9 cellular contexts compared by ENCODE assay signal in the genomic region with DNA sequence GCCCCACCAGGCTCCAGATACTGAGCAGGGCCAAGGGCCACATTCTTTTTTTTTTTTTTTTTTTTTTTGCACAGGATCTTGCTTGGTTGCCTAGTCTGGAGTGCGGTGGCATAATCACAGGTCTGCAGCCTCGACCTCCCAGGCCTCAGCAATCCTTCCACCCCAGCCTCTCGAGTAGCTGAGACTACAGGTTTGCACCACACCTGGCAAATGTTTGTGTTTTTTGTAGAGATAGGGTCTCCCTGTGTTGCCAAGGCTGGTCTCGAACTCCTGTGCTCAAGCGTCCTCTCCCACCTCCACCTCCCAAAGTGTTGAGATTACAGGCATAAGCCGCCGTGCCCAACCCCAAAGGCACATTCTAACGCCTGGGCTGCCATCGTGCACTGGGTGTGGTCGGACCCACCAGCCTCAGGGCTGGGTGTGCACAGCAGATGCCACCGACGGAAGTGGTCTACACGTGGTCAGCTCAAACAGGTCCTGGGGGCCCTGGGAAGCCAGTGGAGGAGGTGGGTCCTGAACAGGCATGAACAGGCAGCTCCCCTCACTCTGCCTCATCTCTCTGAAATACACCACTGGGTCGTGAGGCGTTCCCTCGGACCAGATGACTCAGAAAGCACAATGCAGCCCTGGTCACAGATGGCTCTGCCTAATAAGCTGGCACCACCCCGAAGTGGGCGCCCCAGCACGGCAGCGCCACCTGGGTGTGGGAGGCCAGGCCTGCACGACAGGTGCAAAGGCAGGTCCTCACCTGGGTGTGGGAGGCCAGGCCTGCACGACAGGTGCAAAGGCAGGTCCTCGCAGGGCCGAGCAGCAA. TPM values are rescaled to one million over a fixed set of nuclear protein-coding genes. Genes with fewer than 3 reads are reported as not detected.
A peak's percentile ranks its signal among the peaks of the same experiment; 100 is the strongest.
DNase-seq lines count a peak whose midpoint lies in the region; ATAC-seq and TF ChIP-seq lines count a peak whose summit lies in the region.
"Had no signal": no experiment of that assay in that cellular context is flagged by ENCODE, and none has a peak within 500 bp of the region (broad histone marks: within the 10 kb centered on the region; RNA-seq: fewer than 3 reads in every experiment).

No MANE protein-coding gene starts in this region.

- WGBS in gastroesophageal sphincter (ENCODE audit: low coverage in 1 of 2), 2 donors: no CpG with 5 or more reads among the region's 24 CpGs

- intact Hi-C loops in posterior vena cava (cut with DNase I): loop anchor here in 1 of 2 donors (10.0 kb wide), 1 partner anchor 159 kb away; the partner anchor contains the start of genes BET1L and RIC8A

- ATAC-seq in GM21423 (IDR thresholded peaks at IDR 0.05; ENCODE audit: unreplicated experiment): no peak
- no peak for ATAC-seq in GM18907 (IDR thresholded peaks at IDR 0.05; ENCODE audit: unreplicated experiment)
- no peak for ATAC-seq in gastroesophageal sphincter
- ATAC-seq: K562 had no signal

- H3K36me3 ChIP-seq in effector memory CD4-positive, alpha-beta T cell (ENCODE audit: control insufficient read depth, insufficient read depth, low read length): no peaks in the 10 kb centered on the region
- H3K36me3 ChIP-seq in gastroesophageal sphincter: no peaks in the 10 kb centered on the region

- DNase-seq in Caki2 (ENCODE audit: low read depth) (peak; percentile 35), LNCaP clone FGC (ENCODE audit: low read depth) (peak; percentile 48), posterior vena cava (ENCODE audit: low spot score) (peak; percentile 75)
- peak in 3 of 4 experiments; percentile 21 to 51 (median 46) for DNase-seq in activated CD4-positive, CD25-positive, alpha-beta regulatory T cell (lab: John Stamatoyannopoulos, UW)
- DNase-seq in effector memory CD4-positive, alpha-beta T cell: peak; percentile 42 to 60 (median 59)

- TF ChIP-seq POLR2A in gastroesophageal sphincter (IDR thresholded peaks at IDR 0.05): no peak

- H3K4me3 ChIP-seq in LNCaP clone FGC (ENCODE audit: low read depth, low read length): no peak overlapping the region
- no peak overlapping the region for H3K4me3 ChIP-seq in effector memory CD4-positive, alpha-beta T cell (ENCODE audit: insufficient read depth, low read depth, low read length, poor library complexity, severe bottlenecking)
- no peak overlapping the region for H3K4me3 ChIP-seq in gastroesophageal sphincter
- H3K4me3 ChIP-seq: K562 had no signal

- TF ChIP-seq CTCF in LNCaP clone FGC (IDR thresholded peaks at IDR 0.05; ENCODE audit: control insufficient read depth, extremely low read depth, insufficient read depth): peak; percentile 82
- peak in 1 of 4 experiments; percentile 23 for TF ChIP-seq CTCF in gastroesophageal sphincter (IDR thresholded peaks at IDR 0.05)

- no peaks in the 10 kb centered on the region for H3K9me3 ChIP-seq in effector memory CD4-positive, alpha-beta T cell (ENCODE audit: control insufficient read depth, low read length)
- H3K9me3 ChIP-seq in gastroesophageal sphincter: peaks cover 0 to 12% (median 0%) of the 10 kb centered on the region in 3 donors

- H3K27ac ChIP-seq in effector memory CD4-positive, alpha-beta T cell (ENCODE audit: insufficient read depth, low read length, poor library complexity, severe bottlenecking): no peak overlapping the region
- no peak overlapping the region for H3K27ac ChIP-seq in gastroesophageal sphincter

- in situ Hi-C loops in Caki2 (cut with HindIII; ENCODE audit: low pct_unique_long_range_greater_than_20kb, low sequenced_read_pairs): no loop called here

- H3K27me3 ChIP-seq in effector memory CD4-positive, alpha-beta T cell (replicated peaks; ENCODE audit: control insufficient read depth, insufficient read depth, low read length, poor library complexity, severe bottlenecking): peaks cover 18% of the 10 kb centered on the region
- peaks cover 30% of the 10 kb centered on the region for H3K27me3 ChIP-seq in gastroesophageal sphincter

- H3K4me1 ChIP-seq in effector memory CD4-positive, alpha-beta T cell (ENCODE audit: control insufficient read depth, insufficient read depth, low read length, poor library complexity, severe bottlenecking): peaks cover 6% of the 10 kb centered on the region
- H3K4me1 ChIP-seq in gastroesophageal sphincter: peaks cover 0 to 16% (median 8%) of the 10 kb centered on the region in 3 donors

- TF ChIP-seq EP300 in gastroesophageal sphincter (IDR thresholded peaks at IDR 0.05): no peak

RNA-seq across cellular contexts. Expression of gene B4GALNT4, which starts 5.1 kb away (rescaled TPM):
- total RNA-seq in Caki2 (2014; rRNA removed; shearing (Covaris generic); ENCODE audit: low replicate concordance): 23.9 and 61.5 TPM in 2 replicates
- 1 to 10 TPM in 1 of 2 donors, under 1 TPM in 1; 0.52 to 1.8 TPM for total RNA-seq in posterior vena cava
- total RNA-seq in gastroesophageal sphincter: 10 to 100 TPM in 1 of 4 donors, 1 to 10 TPM in 3; 3.2 to 10.6 (median 4.8) TPM

RNA-seq across cellular contexts. Expression of gene PKP3, which starts 29.9 kb away (rescaled TPM):
- 70.7 and 103 TPM in 2 replicates for total RNA-seq in Caki2 (2014; rRNA removed; shearing (Covaris generic); ENCODE audit: low replicate concordance)
- total RNA-seq in posterior vena cava (under 1 TPM in 1 of 2 donors, not detected in 1; 0.10 TPM), gastroesophageal sphincter (10 to 100 TPM in 1 of 4 donors, 1 to 10 TPM in 2, under 1 TPM in 1; 0.67 to 14.3 (median 2.3) TPM)

RNA-seq across cellular contexts. Expression of gene IFITM3, which starts 43.5 kb away (rescaled TPM):
- total RNA-seq in Caki2 (2014; rRNA removed; shearing (Covaris generic); ENCODE audit: low replicate concordance): 6.2 and 23.7 TPM in 2 replicates
- total RNA-seq in posterior vena cava (1,000 to 10,000 TPM; 1,080 to 1,276 TPM), gastroesophageal sphincter (100 to 1,000 TPM; 219 to 467 (median 305) TPM)

RNA-seq across cellular contexts. Expression of gene IFITM1, which starts 50.3 kb away (rescaled TPM):
- 2.0 and 10.3 TPM in 2 replicates for total RNA-seq in Caki2 (2014; rRNA removed; shearing (Covaris generic); ENCODE audit: low replicate concordance)
- total RNA-seq in posterior vena cava (100 to 1,000 TPM; 205 to 275 TPM), gastroesophageal sphincter (100 to 1,000 TPM in 3 of 4 donors, 10 to 100 TPM in 1; 29.9 to 138 (median 112) TPM)

RNA-seq across cellular contexts. Expression of gene SIGIRR, which starts 50.6 kb away (rescaled TPM):
- total RNA-seq in Caki2 (2014; rRNA removed; shearing (Covaris generic); ENCODE audit: low replicate concordance): 66.9 and 103 TPM in 2 replicates
- 10 to 100 TPM; 30.7 to 45.2 TPM for total RNA-seq in posterior vena cava
- 10 to 100 TPM; 37.4 to 49.5 (median 44.8) TPM for total RNA-seq in gastroesophageal sphincter
